1 cellular context compared by ENCODE assay signal in genomic region chr12:47401196-47401595, GRCh38.
A peak's percentile ranks its signal among the peaks of the same experiment; 100 is the strongest.
TF ChIP-seq lines count a peak whose summit lies in the region.

No MANE protein-coding gene starts in this region.

TF ChIP-seq in K562, 482 proteins besides CTCF, POLR2A, EP300 and RAD21 (continued from another document):
- TF ChIP-seq, protein P1, sequence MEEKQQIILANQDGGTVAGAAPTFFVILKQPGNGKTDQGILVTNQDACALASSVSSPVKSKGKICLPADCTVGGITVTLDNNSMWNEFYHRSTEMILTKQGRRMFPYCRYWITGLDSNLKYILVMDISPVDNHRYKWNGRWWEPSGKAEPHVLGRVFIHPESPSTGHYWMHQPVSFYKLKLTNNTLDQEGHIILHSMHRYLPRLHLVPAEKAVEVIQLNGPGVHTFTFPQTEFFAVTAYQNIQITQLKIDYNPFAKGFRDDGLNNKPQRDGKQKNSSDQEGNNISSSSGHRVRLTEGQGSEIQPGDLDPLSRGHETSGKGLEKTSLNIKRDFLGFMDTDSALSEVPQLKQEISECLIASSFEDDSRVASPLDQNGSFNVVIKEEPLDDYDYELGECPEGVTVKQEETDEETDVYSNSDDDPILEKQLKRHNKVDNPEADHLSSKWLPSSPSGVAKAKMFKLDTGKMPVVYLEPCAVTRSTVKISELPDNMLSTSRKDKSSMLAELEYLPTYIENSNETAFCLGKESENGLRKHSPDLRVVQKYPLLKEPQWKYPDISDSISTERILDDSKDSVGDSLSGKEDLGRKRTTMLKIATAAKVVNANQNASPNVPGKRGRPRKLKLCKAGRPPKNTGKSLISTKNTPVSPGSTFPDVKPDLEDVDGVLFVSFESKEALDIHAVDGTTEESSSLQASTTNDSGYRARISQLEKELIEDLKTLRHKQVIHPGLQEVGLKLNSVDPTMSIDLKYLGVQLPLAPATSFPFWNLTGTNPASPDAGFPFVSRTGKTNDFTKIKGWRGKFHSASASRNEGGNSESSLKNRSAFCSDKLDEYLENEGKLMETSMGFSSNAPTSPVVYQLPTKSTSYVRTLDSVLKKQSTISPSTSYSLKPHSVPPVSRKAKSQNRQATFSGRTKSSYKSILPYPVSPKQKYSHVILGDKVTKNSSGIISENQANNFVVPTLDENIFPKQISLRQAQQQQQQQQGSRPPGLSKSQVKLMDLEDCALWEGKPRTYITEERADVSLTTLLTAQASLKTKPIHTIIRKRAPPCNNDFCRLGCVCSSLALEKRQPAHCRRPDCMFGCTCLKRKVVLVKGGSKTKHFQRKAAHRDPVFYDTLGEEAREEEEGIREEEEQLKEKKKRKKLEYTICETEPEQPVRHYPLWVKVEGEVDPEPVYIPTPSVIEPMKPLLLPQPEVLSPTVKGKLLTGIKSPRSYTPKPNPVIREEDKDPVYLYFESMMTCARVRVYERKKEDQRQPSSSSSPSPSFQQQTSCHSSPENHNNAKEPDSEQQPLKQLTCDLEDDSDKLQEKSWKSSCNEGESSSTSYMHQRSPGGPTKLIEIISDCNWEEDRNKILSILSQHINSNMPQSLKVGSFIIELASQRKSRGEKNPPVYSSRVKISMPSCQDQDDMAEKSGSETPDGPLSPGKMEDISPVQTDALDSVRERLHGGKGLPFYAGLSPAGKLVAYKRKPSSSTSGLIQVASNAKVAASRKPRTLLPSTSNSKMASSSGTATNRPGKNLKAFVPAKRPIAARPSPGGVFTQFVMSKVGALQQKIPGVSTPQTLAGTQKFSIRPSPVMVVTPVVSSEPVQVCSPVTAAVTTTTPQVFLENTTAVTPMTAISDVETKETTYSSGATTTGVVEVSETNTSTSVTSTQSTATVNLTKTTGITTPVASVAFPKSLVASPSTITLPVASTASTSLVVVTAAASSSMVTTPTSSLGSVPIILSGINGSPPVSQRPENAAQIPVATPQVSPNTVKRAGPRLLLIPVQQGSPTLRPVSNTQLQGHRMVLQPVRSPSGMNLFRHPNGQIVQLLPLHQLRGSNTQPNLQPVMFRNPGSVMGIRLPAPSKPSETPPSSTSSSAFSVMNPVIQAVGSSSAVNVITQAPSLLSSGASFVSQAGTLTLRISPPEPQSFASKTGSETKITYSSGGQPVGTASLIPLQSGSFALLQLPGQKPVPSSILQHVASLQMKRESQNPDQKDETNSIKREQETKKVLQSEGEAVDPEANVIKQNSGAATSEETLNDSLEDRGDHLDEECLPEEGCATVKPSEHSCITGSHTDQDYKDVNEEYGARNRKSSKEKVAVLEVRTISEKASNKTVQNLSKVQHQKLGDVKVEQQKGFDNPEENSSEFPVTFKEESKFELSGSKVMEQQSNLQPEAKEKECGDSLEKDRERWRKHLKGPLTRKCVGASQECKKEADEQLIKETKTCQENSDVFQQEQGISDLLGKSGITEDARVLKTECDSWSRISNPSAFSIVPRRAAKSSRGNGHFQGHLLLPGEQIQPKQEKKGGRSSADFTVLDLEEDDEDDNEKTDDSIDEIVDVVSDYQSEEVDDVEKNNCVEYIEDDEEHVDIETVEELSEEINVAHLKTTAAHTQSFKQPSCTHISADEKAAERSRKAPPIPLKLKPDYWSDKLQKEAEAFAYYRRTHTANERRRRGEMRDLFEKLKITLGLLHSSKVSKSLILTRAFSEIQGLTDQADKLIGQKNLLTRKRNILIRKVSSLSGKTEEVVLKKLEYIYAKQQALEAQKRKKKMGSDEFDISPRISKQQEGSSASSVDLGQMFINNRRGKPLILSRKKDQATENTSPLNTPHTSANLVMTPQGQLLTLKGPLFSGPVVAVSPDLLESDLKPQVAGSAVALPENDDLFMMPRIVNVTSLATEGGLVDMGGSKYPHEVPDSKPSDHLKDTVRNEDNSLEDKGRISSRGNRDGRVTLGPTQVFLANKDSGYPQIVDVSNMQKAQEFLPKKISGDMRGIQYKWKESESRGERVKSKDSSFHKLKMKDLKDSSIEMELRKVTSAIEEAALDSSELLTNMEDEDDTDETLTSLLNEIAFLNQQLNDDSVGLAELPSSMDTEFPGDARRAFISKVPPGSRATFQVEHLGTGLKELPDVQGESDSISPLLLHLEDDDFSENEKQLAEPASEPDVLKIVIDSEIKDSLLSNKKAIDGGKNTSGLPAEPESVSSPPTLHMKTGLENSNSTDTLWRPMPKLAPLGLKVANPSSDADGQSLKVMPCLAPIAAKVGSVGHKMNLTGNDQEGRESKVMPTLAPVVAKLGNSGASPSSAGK (IDR thresholded peaks at IDR 0.05): peak; percentile 58
- peak; percentile 78; the same call in 1 of the 2 replicates for TF ChIP-seq SPI1 (IDR thresholded peaks at IDR 0.05; ENCODE audit: borderline replicate concordance, low read depth, low read length)
